ENCODE assay signal across 1 cellular context in genomic region chr1:155329980-155330598, GRCh38.
TF ChIP-seq lines count a peak whose summit lies in the region.

No MANE protein-coding gene starts in this region.

TF ChIP-seq in IMR-90, 13 proteins besides CTCF, POLR2A, EP300 and RAD21 (continued from another document):
- TF ChIP-seq ELK1 (IDR thresholded peaks at IDR 0.05; ENCODE audit: borderline replicate concordance, low read depth, low read length) (no peak), CEBPB (IDR thresholded peaks at IDR 0.05; ENCODE audit: low read depth, low read length) (no peak), MXI1 (IDR thresholded peaks at IDR 0.05; ENCODE audit: borderline replicate concordance, low read depth, low read length) (no peak), MAFK (IDR thresholded peaks at IDR 0.05; ENCODE audit: low read depth, low read length) (no peak)
